Comparison of ENCODE assay signal across 9 cellular contexts in genomic region chr3:127456471-127457093, GRCh38.
A peak's percentile ranks its signal among the peaks of the same experiment; 100 is the strongest.
DNase-seq lines count a peak whose midpoint lies in the region; ATAC-seq, FAIRE-seq and TF ChIP-seq lines count a peak whose summit lies in the region.
"Had no signal": no experiment of that assay in that cellular context is flagged by ENCODE, and none has a peak within 500 bp of the region (broad histone marks: within the 10 kb centered on the region; RNA-seq: fewer than 3 reads in every experiment).

No MANE protein-coding gene starts in this region.

- peaks cover 15% of the 10 kb centered on the region for H3K9me3 Mint-ChIP-seq in glutamatergic neuron (ENCODE audit: unreplicated experiment)

- H3K36me3 ChIP-seq in gastrocnemius medialis = no peaks in the 10 kb centered on the region

- DNase-seq in NCI-H345 (lab: John Stamatoyannopoulos, UW) (peak; percentile 23), NCI-H345 treated with DMSO at 0.1 percent for 48 hours (lab: John Stamatoyannopoulos, UW; ENCODE audit: unreplicated experiment) (no peak), RCC 7860 (ENCODE audit: low spot score) (peak; percentile 58), glutamatergic neuron (peak; percentile 35), skeletal muscle cell (ENCODE audit: low read depth) (peak; percentile 35), gastrocnemius medialis (no peak)
- no peak for DNase-seq in activated CD8-positive, alpha-beta memory T cell treated with anti-CD3 and anti-CD28 coated beads for 24 hours

- TF ChIP-seq CTCF in glutamatergic neuron (IDR thresholded peaks at IDR 0.05; ENCODE audit: partially characterized antibody, unreplicated experiment) (no peak), gastrocnemius medialis (IDR thresholded peaks at IDR 0.05 in 4 of 5, conservative IDR thresholded peaks at IDR 0.05 in 1 of 5) (no peak)

- no peak overlapping the region for H3K27ac Mint-ChIP-seq in glutamatergic neuron (ENCODE audit: unreplicated experiment)

- peaks cover 45% of the 10 kb centered on the region for H3K4me1 Mint-ChIP-seq in glutamatergic neuron (ENCODE audit: low read depth, unreplicated experiment)

- H3K27me3 ChIP-seq in gastrocnemius medialis = peaks cover 32 to 44% (median 42%) of the 10 kb centered on the region in 3 donors

- FAIRE-seq in RCC 7860 (lab: Jason Lieb, UNC) = no peak

- H3K4me3 ChIP-seq in skeletal muscle cell (ENCODE audit: low read depth, low read length) = peak overlapping the region; percentile 26
- no peak overlapping the region for H3K4me3 ChIP-seq in gastrocnemius medialis

- intact Hi-C loops in gastrocnemius medialis (cut with DNase I; ENCODE audit: low total_unique reads) = loop anchor here (10.0 kb wide), 2 partner anchors 472 to 932 kb away; partner anchors contain the start of genes CHST13 and PLXNA1

- no peak for ATAC-seq in GM21367 (IDR thresholded peaks at IDR 0.05; ENCODE audit: unreplicated experiment)
- no peak for ATAC-seq in gastrocnemius medialis

- H3K9me3 ChIP-seq in gastrocnemius medialis = no peaks in the 10 kb centered on the region

- H3K36me3 Mint-ChIP-seq in glutamatergic neuron (ENCODE audit: unreplicated experiment) = no peaks in the 10 kb centered on the region

- TF ChIP-seq POLR2A in gastrocnemius medialis (IDR thresholded peaks at IDR 0.05) = no peak

- H3K27ac ChIP-seq in gastrocnemius medialis = no peak overlapping the region
- H3K27ac ChIP-seq: C4-2B had no signal

- H3K4me3 Mint-ChIP-seq in glutamatergic neuron (ENCODE audit: unreplicated experiment) = peak overlapping the region; percentile 79

- peaks cover 17% of the 10 kb centered on the region for H3K27me3 Mint-ChIP-seq in glutamatergic neuron (ENCODE audit: unreplicated experiment)

- H3K4me1 ChIP-seq in gastrocnemius medialis = peaks cover 4 to 6% of the 10 kb centered on the region in 2 donors

- in situ Hi-C loops in gastrocnemius medialis (cut with MboI; ENCODE audit: low sequenced_read_pairs in 4 of 4) = loop anchor here in 3 of 4 donors (10.0 to 25.0 kb wide), 3 partner anchors 694 to 772 kb away; no protein-coding TSS in a partner anchor

Comparison
In these comparisons a context has a peak if more than half of its experiments do, and no peak if none do; other contexts are left out.
1. DNase-seq: peak in NCI-H345 (single experiment), RCC 7860 (single experiment), glutamatergic neuron (single experiment) and skeletal muscle cell (single experiment); none in NCI-H345 treated with DMSO at 0.1 percent for 48 hours (single experiment), activated CD8-positive, alpha-beta memory T cell treated with anti-CD3 and anti-CD28 coated beads for 24 hours (single experiment) and gastrocnemius medialis (0 of 2).